In genomic region chr6:122789862-122790739, GRCh38 we compare ENCODE assay signal across 8 cellular contexts. TPM values are rescaled to one million over a fixed set of nuclear protein-coding genes. Genes with fewer than 3 reads are reported as not detected.
A peak's percentile ranks its signal among the peaks of the same experiment; 100 is the strongest.
DNase-seq lines count a peak whose midpoint lies in the region; ATAC-seq and TF ChIP-seq lines count a peak whose summit lies in the region.

No MANE protein-coding gene starts in this region.

- peaks cover 36% of the 10 kb centered on the region for H3K4me1 Mint-ChIP-seq in endothelial cell (ENCODE audit: unreplicated experiment)

- no peak for TF ChIP-seq CTCF in endothelial cell (IDR thresholded peaks at IDR 0.05; ENCODE audit: unreplicated experiment)
- TF ChIP-seq CTCF in upper lobe of right lung (IDR thresholded peaks at IDR 0.05): no peak

- H3K4me3 Mint-ChIP-seq in endothelial cell (ENCODE audit: unreplicated experiment): peak overlapping the region; percentile 93

- H3K9me3 ChIP-seq in mucosa of rectum (ENCODE audit: control insufficient read depth in 2 of 2, low read length in 2 of 2) (no peaks in the 10 kb centered on the region), upper lobe of right lung (no peaks in the 10 kb centered on the region)

- H3K27ac Mint-ChIP-seq in endothelial cell (ENCODE audit: unreplicated experiment): peak overlapping the region; percentile 98

- H3K27me3 Mint-ChIP-seq in endothelial cell (ENCODE audit: unreplicated experiment): peaks cover 12% of the 10 kb centered on the region

- ATAC-seq in GM21717 (IDR thresholded peaks at IDR 0.05; ENCODE audit: unreplicated experiment) (peak; percentile 50), upper lobe of right lung (peak; percentile 50)

- H3K36me3 ChIP-seq in mucosa of rectum (ENCODE audit: control insufficient read depth in 2 of 2, insufficient read depth in 2 of 2, low read length in 2 of 2): no peaks in the 10 kb centered on the region
- no peaks in the 10 kb centered on the region for H3K36me3 ChIP-seq in upper lobe of right lung

- H3K4me3 ChIP-seq in mucosa of rectum (ENCODE audit: low read length in 2 of 2): peak overlapping the region; percentile 97 to 98
- peak overlapping the region; percentile 68 for H3K4me3 ChIP-seq in upper lobe of right lung

- H3K9me3 Mint-ChIP-seq in endothelial cell (ENCODE audit: unreplicated experiment): no peaks in the 10 kb centered on the region

- peak; percentile 40 for DNase-seq in DMS 273 (lab: John Stamatoyannopoulos, UW; ENCODE audit: unreplicated experiment)
- DNase-seq in DMS 273 treated with DMSO at 0.1 percent for 48 hours (lab: John Stamatoyannopoulos, UW): no peak
- DNase-seq in HuH-7 (ENCODE audit: low spot score): peak; percentile 17
- peak; percentile 71 for DNase-seq in SW480 (ENCODE audit: low spot score)
- no peak for DNase-seq in endothelial cell (ENCODE audit: low spot score)
- peak; percentile 64 for DNase-seq in upper lobe of right lung

- intact Hi-C loops in upper lobe of right lung (cut with DNase I): loop anchor here (10.0 kb wide), 1 partner anchor 45 kb away; no protein-coding TSS in a partner anchor

- H3K27ac ChIP-seq in mucosa of rectum (ENCODE audit: low read depth in 2 of 2, low read length in 2 of 2) (peak overlapping the region; percentile 93 to 99), upper lobe of right lung (peak overlapping the region; percentile 92)

- peak overlapping the region; percentile 90 to 99 for H3K9ac ChIP-seq in mucosa of rectum (ENCODE audit: low read depth in 1 of 2, low read length in 2 of 2)

- H3K4me1 ChIP-seq in mucosa of rectum (ENCODE audit: control insufficient read depth in 2 of 2, insufficient read depth in 2 of 2, low read length in 2 of 2): peaks cover 22 to 43% of the 10 kb centered on the region in 2 donors
- H3K4me1 ChIP-seq in upper lobe of right lung: peaks cover 20% of the 10 kb centered on the region

- H3K27me3 ChIP-seq in mucosa of rectum (ENCODE audit: control insufficient read depth in 2 of 2, insufficient read depth in 2 of 2, low read length in 2 of 2) (no peaks in the 10 kb centered on the region), upper lobe of right lung (no peaks in the 10 kb centered on the region)

- H3K36me3 Mint-ChIP-seq in endothelial cell (ENCODE audit: low read depth, unreplicated experiment): no peaks in the 10 kb centered on the region

RNA-seq across cellular contexts. Expression of gene SMPDL3A, which starts 1.0 kb away (rescaled TPM):
- total RNA-seq in endothelial cell (ENCODE audit: unreplicated experiment): 10.3 TPM
- 19.6 TPM for total RNA-seq in upper lobe of right lung

RNA-seq across cellular contexts. Expression of gene FABP7, which starts 10.6 kb away (rescaled TPM):
- total RNA-seq in endothelial cell (ENCODE audit: unreplicated experiment) (3.6 TPM), upper lobe of right lung (not detected)

Comparison
In these comparisons a context has a peak if more than half of its experiments do, and no peak if none do; other contexts are left out.
1. DNase-seq: peak in DMS 273 (single experiment), HuH-7 (single experiment), SW480 (single experiment) and upper lobe of right lung (single experiment); none in DMS 273 treated with DMSO at 0.1 percent for 48 hours (single experiment) and endothelial cell (single experiment).